ENCODE assay signal across 24 cellular contexts in the genomic region with DNA sequence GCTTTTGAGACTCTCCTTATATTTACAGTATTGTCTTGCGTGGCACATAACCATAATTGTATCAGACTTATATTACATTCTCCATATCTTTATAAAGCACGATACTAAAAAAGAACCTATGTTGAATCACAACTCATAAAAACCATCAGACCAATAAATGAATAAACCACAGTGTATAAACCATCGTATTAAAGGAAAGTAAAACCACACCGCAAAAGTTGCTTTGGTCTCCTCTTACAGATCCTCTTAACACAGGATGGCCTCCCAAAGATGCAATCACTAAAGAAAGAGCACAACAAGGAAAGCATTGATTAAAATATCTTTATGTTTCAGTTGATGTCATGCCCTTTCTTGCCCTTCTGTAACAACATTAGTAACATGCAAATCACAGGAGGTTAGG.
"Had no signal": no experiment of that assay in that cellular context is flagged by ENCODE, and none has a peak within 500 bp of the region (broad histone marks: within the 10 kb centered on the region; RNA-seq: fewer than 3 reads in every experiment).

No MANE protein-coding gene starts in this region.

- DNase-seq: dermis blood vessel endothelial cell; effector memory CD4-positive, alpha-beta T cell; foreskin keratinocyte; glutamatergic neuron; heart right ventricle; hippocampal formation; left cardiac atrium; left lung; mesendoderm; midbrain; naive thymus-derived CD4-positive, alpha-beta T cell; right lobe of liver; small intestine; stimulated activated CD4-positive, alpha-beta T cell treated with anti-CD3 and anti-CD28 coated beads, Interleukin-15, amount 100 ng/mL, for 24 hours; stimulated activated CD4-positive, alpha-beta T cell treated with anti-CD3 and anti-CD28 coated beads, Interleukin-4, amount 100 ng/mL, for 1 hour; stimulated activated CD8-positive, alpha-beta memory T cell treated with anti-CD3 and anti-CD28 coated beads, Interleukin-4, amount 100 ng/mL, for 48 hours; stimulated activated naive CD4-positive, alpha-beta T cell; stimulated activated naive CD8-positive, alpha-beta T cell treated with anti-CD3 and anti-CD28 coated beads, Interleukin-15, amount 100 ng/mL, for 72 hours; transverse colon; upper lobe of right lung; uterus had no signal

- H3K4me3 ChIP-seq: esophagus muscularis mucosa, heart right ventricle, left lung, neural progenitor cell, right lobe of liver, suprapubic skin, transverse colon, upper lobe of right lung, uterus had no signal

- ATAC-seq: foreskin keratinocyte; heart right ventricle; left cardiac atrium; left lung; naive thymus-derived CD4-positive, alpha-beta T cell; right lobe of liver; stimulated activated naive CD8-positive, alpha-beta T cell treated with anti-CD3 and anti-CD28 coated beads, Interleukin-15, amount 100 ng/mL, for 72 hours; upper lobe of right lung had no signal
